In the genomic region with DNA sequence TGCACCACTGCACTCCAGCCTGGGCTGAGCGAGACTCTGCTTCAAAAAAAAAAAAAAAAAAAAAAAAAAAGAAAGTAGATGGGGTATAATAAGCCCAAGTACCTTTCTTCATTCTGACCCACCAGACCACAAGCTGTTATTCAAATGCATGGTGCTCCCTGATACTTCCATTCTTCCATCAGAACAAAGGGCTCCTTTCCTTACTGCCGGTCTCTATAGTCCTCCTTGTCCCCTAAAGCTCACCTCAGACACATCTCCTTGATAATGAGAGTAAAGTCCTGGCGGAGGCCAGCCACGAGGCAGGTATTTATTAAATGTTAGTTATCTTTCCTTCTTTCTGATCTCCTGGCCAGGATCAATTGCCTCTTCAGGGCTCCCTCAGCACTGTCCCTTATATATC, we compare ENCODE assay signal across 1 cellular context.
TF ChIP-seq lines count a peak whose summit lies in the region.

No MANE protein-coding gene starts in this region.

TF ChIP-seq in WTC11, 78 proteins besides CTCF, POLR2A, EP300 and RAD21 (continued from another document):
- TF ChIP-seq, protein P1, sequence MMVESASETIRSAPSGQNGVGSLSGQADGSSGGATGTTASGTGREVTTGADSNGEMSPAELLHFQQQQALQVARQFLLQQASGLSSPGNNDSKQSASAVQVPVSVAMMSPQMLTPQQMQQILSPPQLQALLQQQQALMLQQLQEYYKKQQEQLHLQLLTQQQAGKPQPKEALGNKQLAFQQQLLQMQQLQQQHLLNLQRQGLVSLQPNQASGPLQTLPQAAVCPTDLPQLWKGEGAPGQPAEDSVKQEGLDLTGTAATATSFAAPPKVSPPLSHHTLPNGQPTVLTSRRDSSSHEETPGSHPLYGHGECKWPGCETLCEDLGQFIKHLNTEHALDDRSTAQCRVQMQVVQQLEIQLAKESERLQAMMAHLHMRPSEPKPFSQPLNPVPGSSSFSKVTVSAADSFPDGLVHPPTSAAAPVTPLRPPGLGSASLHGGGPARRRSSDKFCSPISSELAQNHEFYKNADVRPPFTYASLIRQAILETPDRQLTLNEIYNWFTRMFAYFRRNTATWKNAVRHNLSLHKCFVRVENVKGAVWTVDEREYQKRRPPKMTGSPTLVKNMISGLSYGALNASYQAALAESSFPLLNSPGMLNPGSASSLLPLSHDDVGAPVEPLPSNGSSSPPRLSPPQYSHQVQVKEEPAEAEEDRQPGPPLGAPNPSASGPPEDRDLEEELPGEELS (CRISPR knock-in tag; IDR thresholded peaks at IDR 0.05): no peak
- TF ChIP-seq HMGA2 (CRISPR knock-in tag; IDR thresholded peaks at IDR 0.05) (no peak), GTF2I (CRISPR knock-in tag; conservative IDR thresholded peaks at IDR 0.05) (no peak), ZNF219 (CRISPR knock-in tag; IDR thresholded peaks at IDR 0.05; ENCODE audit: borderline replicate concordance) (no peak)
- TF ChIP-seq, protein P2, sequence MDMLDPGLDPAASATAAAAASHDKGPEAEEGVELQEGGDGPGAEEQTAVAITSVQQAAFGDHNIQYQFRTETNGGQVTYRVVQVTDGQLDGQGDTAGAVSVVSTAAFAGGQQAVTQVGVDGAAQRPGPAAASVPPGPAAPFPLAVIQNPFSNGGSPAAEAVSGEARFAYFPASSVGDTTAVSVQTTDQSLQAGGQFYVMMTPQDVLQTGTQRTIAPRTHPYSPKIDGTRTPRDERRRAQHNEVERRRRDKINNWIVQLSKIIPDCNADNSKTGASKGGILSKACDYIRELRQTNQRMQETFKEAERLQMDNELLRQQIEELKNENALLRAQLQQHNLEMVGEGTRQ (CRISPR knock-in tag; IDR thresholded peaks at IDR 0.05): no peak
TF ChIP-seq in WTC11: peak in this region for 0.
